Comparison of ENCODE assay signal across 8 cellular contexts in genomic region chrX:37847733-37848197, GRCh38. TPM values are rescaled to one million over a fixed set of nuclear protein-coding genes. Genes with fewer than 3 reads are reported as not detected.
A peak's percentile ranks its signal among the peaks of the same experiment; 100 is the strongest.
DNase-seq lines count a peak whose midpoint lies in the region; ATAC-seq and TF ChIP-seq lines count a peak whose summit lies in the region.

No MANE protein-coding gene starts in this region.

- peak overlapping the region; percentile 75 for H2AFZ ChIP-seq in MM.1S (ENCODE audit: low read length)

- peak overlapping the region; percentile 53 for H3K4me2 ChIP-seq in MM.1S (ENCODE audit: low read depth, low read length)

- H3K36me3 ChIP-seq in MM.1S (replicated peaks; ENCODE audit: insufficient read depth, low read length) (no peaks in the 10 kb centered on the region), esophagus (ENCODE audit: control insufficient read depth in 2 of 2, insufficient read depth in 2 of 2, low read length in 1 of 2) (no peaks in the 10 kb centered on the region)

- WGBS in esophagus, 2 donors, result 10 to 30% methylated on average over 5 of the region's 5 CpGs

- H3F3A ChIP-seq in MM.1S (ENCODE audit: insufficient read depth, low read length), result no peaks in the 10 kb centered on the region

- H3K4me1 ChIP-seq in MM.1S (ENCODE audit: low read length) (no peaks in the 10 kb centered on the region), esophagus (ENCODE audit: control insufficient read depth in 2 of 2, insufficient read depth in 2 of 2, low read length in 1 of 2) (no peaks in the 10 kb centered on the region)

- H4K20me1 ChIP-seq in MM.1S (ENCODE audit: insufficient read depth, low read length), result no peaks in the 10 kb centered on the region

- no peak for TF ChIP-seq CTCF in MM.1S (IDR thresholded peaks at IDR 0.05; ENCODE audit: low read length)

- no peaks in the 10 kb centered on the region for H3K9me3 ChIP-seq in MM.1S (replicated peaks; ENCODE audit: insufficient read depth, low read length)
- H3K9me3 ChIP-seq in esophagus (ENCODE audit: control insufficient read depth in 2 of 2, insufficient read depth in 1 of 2, low read depth in 1 of 2, low read length in 1 of 2), result no peaks in the 10 kb centered on the region

- H3K9me2 ChIP-seq in MM.1S (replicated peaks; ENCODE audit: insufficient read depth, low read length), result no peaks in the 10 kb centered on the region

- ATAC-seq in GM19043 (IDR thresholded peaks at IDR 0.05; ENCODE audit: low read depth, unreplicated experiment) (peak; percentile 7), GM18861 (IDR thresholded peaks at IDR 0.05; ENCODE audit: unreplicated experiment) (no peak), HG02884 (IDR thresholded peaks at IDR 0.05; ENCODE audit: unreplicated experiment) (no peak)

- H3K79me2 ChIP-seq in MM.1S (ENCODE audit: low read length), result no peaks in the 10 kb centered on the region

- no peak overlapping the region for H3K27ac ChIP-seq in MM.1S (ENCODE audit: low read length)
- H3K27ac ChIP-seq in esophagus (ENCODE audit: low read depth in 2 of 2, low read length in 1 of 2), result peak overlapping the region; percentile 91 to 92

- H3K4me3 ChIP-seq in MM.1S (ENCODE audit: low read length), result peak overlapping the region; percentile 71
- H3K4me3 ChIP-seq in esophagus (ENCODE audit: low read depth in 1 of 2, low read length in 2 of 2), result peak overlapping the region; percentile 58
- H3K4me3 ChIP-seq in skeletal muscle cell (ENCODE audit: low read depth, low read length), result peak overlapping the region; percentile 64

- peak overlapping the region; percentile 32; the same call in 1 of the 2 replicates for H3K9ac ChIP-seq in MM.1S (ENCODE audit: low read length)

- DNase-seq in MM.1S, result no peak
- no peak for DNase-seq in skeletal muscle cell (ENCODE audit: low read depth)
- DNase-seq in anterior cingulate cortex (lab: John Stamatoyannopoulos, UW), result no peak
- DNase-seq in HuH-7.5 (ENCODE audit: low spot score), result no peak

- H3K27me3 ChIP-seq in MM.1S (replicated peaks; ENCODE audit: insufficient read depth, low read length), result no peaks in the 10 kb centered on the region
- peaks cover 0 to 3% of the 10 kb centered on the region in 2 donors for H3K27me3 ChIP-seq in esophagus (ENCODE audit: control insufficient read depth in 1 of 2, insufficient read depth in 2 of 2, low read length in 2 of 2)

RNA-seq across cellular contexts. Expression of gene DYNLT3, which starts 0.4 kb away (rescaled TPM):
- 10 to 100 TPM; 37.6 to 42.4 TPM for polyA plus RNA-seq in esophagus
